25 cellular contexts compared by ENCODE assay signal in genomic region chr1:1561801-1562470, GRCh38. TPM values are rescaled to one million over a fixed set of nuclear protein-coding genes. Genes with fewer than 3 reads are reported as not detected.
A peak's percentile ranks its signal among the peaks of the same experiment; 100 is the strongest.
DNase-seq lines count a peak whose midpoint lies in the region; ATAC-seq, FAIRE-seq and TF ChIP-seq lines count a peak whose summit lies in the region.
"Had no signal": no experiment of that assay in that cellular context is flagged by ENCODE, and none has a peak within 500 bp of the region (broad histone marks: within the 10 kb centered on the region; RNA-seq: fewer than 3 reads in every experiment).

No MANE protein-coding gene starts in this region.

- CTCF ChIA-PET in MCF 10A (lab: Yijun Ruan, JAX) (interaction anchor here (0.5 to 0.7 kb wide), 2 partner anchors 91 to 169 kb away, joined by 3 read pairs; no protein-coding TSS in a partner anchor), PC-3 (lab: Charles Lee) (no interaction called here)

- H3K27me3 Mint-ChIP-seq in MCF 10A (ENCODE audit: insufficient read depth, unreplicated experiment): no peaks in the 10 kb centered on the region
- H3K27me3 Mint-ChIP-seq: activated CD8-positive, alpha-beta T cell treated with anti-CD3 and anti-CD28 coated beads for 36 hours; naive B cell; type B pancreatic cell had no signal

- H3K4me1 ChIP-seq in breast epithelium (no peaks in the 10 kb centered on the region), PC-3 (ENCODE audit: insufficient read depth, low read length) (no peaks in the 10 kb centered on the region)
- H3K4me1 ChIP-seq: HAP-1 had no signal

- H3F3A ChIP-seq in PC-3 (ENCODE audit: low read length, unreplicated experiment): peaks cover 6% of the 10 kb centered on the region

- H3K36me3 ChIP-seq in breast epithelium: no peaks in the 10 kb centered on the region
- peaks cover 60% of the 10 kb centered on the region for H3K36me3 ChIP-seq in PC-3 (ENCODE audit: low read depth, low read length)
- H3K36me3 ChIP-seq: ovary had no signal

- no peak overlapping the region for H3K4me3 Mint-ChIP-seq in MCF 10A (ENCODE audit: unreplicated experiment)
- H3K4me3 Mint-ChIP-seq: activated CD8-positive, alpha-beta T cell treated with anti-CD3 and anti-CD28 coated beads for 36 hours; type B pancreatic cell had no signal

- no peak for ATAC-seq in PC-3
- ATAC-seq: activated CD8-positive, alpha-beta T cell treated with anti-CD3 and anti-CD28 coated beads for 36 hours had no signal

- no peaks in the 10 kb centered on the region for H3K9me3 ChIP-seq in breast epithelium
- no peaks in the 10 kb centered on the region for H3K9me3 ChIP-seq in PC-3 (ENCODE audit: low read length)
- H3K9me3 ChIP-seq: BLaER1 treated with 17β-estradiol and CSF1 and Interleukin-3, amounts not matched to agents 10 nM and 100 nM; HAP-1; ovary had no signal

- TF ChIP-seq POLR2A in breast epithelium (IDR thresholded peaks at IDR 0.05) (no peak), erythroblast (IDR thresholded peaks at IDR 0.05; ENCODE audit: low read length) (peak; percentile 9)

- no peaks in the 10 kb centered on the region for H3K9me3 Mint-ChIP-seq in MCF 10A (ENCODE audit: unreplicated experiment)
- H3K9me3 Mint-ChIP-seq: activated CD8-positive, alpha-beta T cell treated with anti-CD3 and anti-CD28 coated beads for 36 hours; naive B cell; type B pancreatic cell had no signal

- no TSS peak for BruUV-seq in MCF 10A (replicated peaks; lab: Mats Ljungman, UMichigan)
- TSS peak; percentile 0 for BruUV-seq in PC-3 (replicated peaks; lab: Mats Ljungman, UMichigan)

- DNase-seq in MCF 10A (ENCODE audit: unreplicated experiment) (no peak), breast epithelium (ENCODE audit: low spot score in 2 of 2) (no peak), PC-3 (no peak), erythroblast (lab: John Stamatoyannopoulos, UW) (no peak), RPMI8226 (no peak), GM19239 (ENCODE audit: insufficient read length, low spot score) (no peak)
- DNase-seq in stimulated activated naive CD4-positive, alpha-beta T cell treated with Interleukin-2 at 50 U/mL for 16 hours (lab: John Stamatoyannopoulos, UW): no peak
- DNase-seq: activated CD8-positive, alpha-beta T cell treated with anti-CD3 and anti-CD28 coated beads for 36 hours; activated naive CD4-positive, alpha-beta T cell treated with anti-CD3 and anti-CD28 coated beads, Interleukin-2, amount 50 U/mL, for 16 hours; activated T-cell treated with anti-CD3 and anti-CD28 coated beads, Interleukin-2, amount 50 U/mL, for 48 hours; effector memory CD4-positive, alpha-beta T cell; EL; kidney glomerular epithelial cell; naive B cell; NCI-H69; ovary; stimulated activated CD4-positive, alpha-beta T cell treated with anti-CD3 and anti-CD28 coated beads, Interleukin-12 subunit alpha, Interleukin-12 subunit beta, amount 100 ng/mL, for 4 hours; stimulated activated CD4-positive, alpha-beta T cell treated with anti-CD3 and anti-CD28 coated beads, Interleukin-4, amount 100 ng/mL, for 4 hours; T1000 had no signal

- peak overlapping the region; percentile 31 for H3K27ac Mint-ChIP-seq in MCF 10A (ENCODE audit: low read depth, unreplicated experiment)
- H3K27ac Mint-ChIP-seq: activated CD8-positive, alpha-beta T cell treated with anti-CD3 and anti-CD28 coated beads for 36 hours; type B pancreatic cell had no signal

- peaks cover 81% of the 10 kb centered on the region for H3K79me2 ChIP-seq in PC-3 (ENCODE audit: low read length)

- H3K36me3 Mint-ChIP-seq in MCF 10A (ENCODE audit: insufficient read depth, unreplicated experiment): peaks cover 88% of the 10 kb centered on the region

- intact Hi-C loops in MCF 10A (cut with micrococcal nuclease) (no loop called here), breast epithelium (cut with DNase I; ENCODE audit: low total_unique reads) (no loop called here), PC-3 (cut with micrococcal nuclease) (no loop called here)

- no peaks in the 10 kb centered on the region for H3K9me2 ChIP-seq in PC-3 (replicated peaks; ENCODE audit: low read length)

- no peak overlapping the region for H3K4me3 ChIP-seq in breast epithelium
- H3K4me3 ChIP-seq in PC-3 (ENCODE audit: low read length): no peak overlapping the region
- H3K4me3 ChIP-seq: BLaER1 treated with 17β-estradiol and CSF1 and Interleukin-3, amounts not matched to agents 10 nM and 100 nM; HAP-1; ovary had no signal

- H3K4me1 Mint-ChIP-seq in MCF 10A (ENCODE audit: insufficient read depth, unreplicated experiment): no peaks in the 10 kb centered on the region

- no peak overlapping the region for H3K9ac ChIP-seq in PC-3 (ENCODE audit: low read length)
- H3K9ac ChIP-seq: KMS-11 had no signal

- POLR2A ChIA-PET in MCF 10A (lab: Yijun Ruan, JAX): no interaction called here
- POLR2A ChIA-PET in PC-3 (lab: Charles Lee; ENCODE audit: unreplicated experiment): no interaction called here

- no peak for FAIRE-seq in GM19239 (lab: Jason Lieb, UNC)
- FAIRE-seq: D721Med had no signal

- TF ChIP-seq CTCF in MCF 10A (IDR thresholded peaks at IDR 0.05; ENCODE audit: unreplicated experiment): no peak
- TF ChIP-seq CTCF in breast epithelium (IDR thresholded peaks at IDR 0.05): no peak
- TF ChIP-seq CTCF in PC-3 (conservative IDR thresholded peaks at IDR 0.05; ENCODE audit: low read depth, low read length): no peak

- H3K27me3 ChIP-seq in breast epithelium (no peaks in the 10 kb centered on the region), PC-3 (ENCODE audit: low read length) (no peaks in the 10 kb centered on the region)
- H3K27me3 ChIP-seq: BLaER1 treated with 17β-estradiol and CSF1 and Interleukin-3, amounts not matched to agents 10 nM and 100 nM; ovary had no signal

- no peak overlapping the region for H3K4me2 ChIP-seq in PC-3 (ENCODE audit: low read length)
- H3K4me2 ChIP-seq: KMS-11 had no signal

- H3K27ac ChIP-seq in breast epithelium (no peak overlapping the region), PC-3 (ENCODE audit: low read length) (no peak overlapping the region), temporal lobe (ENCODE audit: low read depth, low read length) (peak overlapping the region; percentile 44)
- H3K27ac ChIP-seq: KMS-11, ovary had no signal

- H4K20me1 ChIP-seq in PC-3 (ENCODE audit: low read length): peaks cover 51% of the 10 kb centered on the region

- no peak overlapping the region for H2AFZ ChIP-seq in PC-3 (ENCODE audit: low read length)

RNA-seq across cellular contexts. Expression of gene SSU72, which starts 12.7 kb away (rescaled TPM):
- total RNA-seq in MCF 10A (2022): 97.4 and 104 TPM in 2 replicates
- total RNA-seq in breast epithelium: 100 to 1,000 TPM; 100 to 125 (median 114) TPM
- total RNA-seq in PC-3 (2014; rRNA removed): 283 and 310 TPM in 2 replicates
- 37.6 TPM for total RNA-seq in temporal lobe

RNA-seq across cellular contexts. Expression of gene TMEM240, which starts 21.5 kb away (rescaled TPM):
- total RNA-seq in MCF 10A (2022) (3.6 and 5.5 TPM in 2 replicates), breast epithelium (1 to 10 TPM; 3.5 to 8.8 (median 3.8) TPM), PC-3 (2014; rRNA removed) (0.87 and 2.0 TPM in 2 replicates), temporal lobe (15.2 TPM)

RNA-seq across cellular contexts. Expression of gene FNDC10, which starts 38.0 kb away (rescaled TPM):
- total RNA-seq in MCF 10A (2022) (4.3 and 5.1 TPM in 2 replicates), breast epithelium (1 to 10 TPM in 1 of 3 donors, under 1 TPM in 2; 0.48 to 2.9 (median 0.98) TPM), PC-3 (2014; rRNA removed) (7.9 and 8.8 TPM in 2 replicates), temporal lobe (2.2 TPM)

RNA-seq across cellular contexts. Expression of gene ATAD3A, which starts 50.0 kb away (rescaled TPM):
- total RNA-seq in MCF 10A (2022) (43.1 and 63.2 TPM in 2 replicates), breast epithelium (10 to 100 TPM; 14.9 to 22.3 (median 15.5) TPM), PC-3 (2014; rRNA removed) (186 and 243 TPM in 2 replicates), temporal lobe (9.8 TPM)

RNA-seq across cellular contexts. Expression of gene MIB2, which starts 53.4 kb away (rescaled TPM):
- 46.4 and 61.3 TPM in 2 replicates for total RNA-seq in MCF 10A (2022)
- total RNA-seq in breast epithelium: 10 to 100 TPM; 32.0 to 69.5 (median 48.9) TPM
- total RNA-seq in PC-3 (2014; rRNA removed): 164 and 218 TPM in 2 replicates
- total RNA-seq in temporal lobe: 25.3 TPM
